18 cellular contexts compared by ENCODE assay signal in the genomic region with DNA sequence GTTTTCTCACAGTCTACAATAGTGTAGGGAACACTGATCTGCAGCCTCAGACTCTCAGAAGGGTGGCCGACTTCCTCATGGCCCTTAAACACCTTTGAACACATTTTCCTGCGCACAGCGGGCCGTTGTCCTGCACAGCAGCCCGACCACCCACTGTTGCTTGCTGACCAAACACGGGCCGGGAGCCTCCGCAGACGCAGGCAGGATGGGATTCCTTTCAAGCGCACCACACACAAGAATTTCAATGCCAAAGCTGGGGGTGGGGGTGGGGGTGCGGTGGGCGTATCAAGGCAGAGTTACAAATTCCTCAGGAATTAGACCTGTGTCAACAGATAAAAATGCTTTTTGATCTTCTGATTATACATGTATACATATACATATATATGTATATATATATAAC.
DNase-seq lines count a peak whose midpoint lies in the region; ATAC-seq and TF ChIP-seq lines count a peak whose summit lies in the region.
"Had no signal": no experiment of that assay in that cellular context is flagged by ENCODE, and none has a peak within 500 bp of the region (broad histone marks: within the 10 kb centered on the region; RNA-seq: fewer than 3 reads in every experiment).

No MANE protein-coding gene starts in this region.

- no peaks in the 10 kb centered on the region for H3K27me3 ChIP-seq in SJSA1 (replicated peaks)
- H3K27me3 ChIP-seq in foreskin keratinocyte, result no peaks in the 10 kb centered on the region
- H3K27me3 ChIP-seq: spleen had no signal

- DNase-seq in T-helper 1 cell, result no peak
- DNase-seq in SJSA1 (ENCODE audit: low read depth in 1 of 2, low spot score in 2 of 2), result peak; percentile 83 to 94
- peak in 1 of 2 donors; percentile 26 for DNase-seq in foreskin keratinocyte
- DNase-seq in progenitor cell of endocrine pancreas (ENCODE audit: low spot score, unreplicated experiment), result peak; percentile 24
- DNase-seq in SKM-1 (lab: John Stamatoyannopoulos, UW; ENCODE audit: unreplicated experiment), result no peak
- no peak for DNase-seq in NCI-H1694 treated with DMSO at 0.1 percent for 48 hours (lab: John Stamatoyannopoulos, UW)
- DNase-seq: CD8-positive, alpha-beta T cell; GF-D8; MV-4-11; naive B cell; NCI-H2227 treated with DMSO at 0.1 percent for 48 hours; spleen had no signal

- peak overlapping the region; percentile 72 for H3K27ac ChIP-seq in SJSA1
- H3K27ac ChIP-seq in foreskin keratinocyte, result no peak overlapping the region
- H3K27ac ChIP-seq: 22Rv1, spleen, thoracic aorta had no signal

- no peak overlapping the region for H3K27ac Mint-ChIP-seq in T-helper 1 cell treated with Interleukin-12 subunit alpha and Interleukin-12 subunit beta and Interleukin-4 antibody, amounts not matched to agents 30 μg/mL and 1 μg/mL, for 36 hours
- H3K27ac Mint-ChIP-seq in progenitor cell of endocrine pancreas, result no peak overlapping the region
- H3K27ac Mint-ChIP-seq: activated naive CD8-positive, alpha-beta T cell; CD8-positive, alpha-beta T cell had no signal

- H3K36me3 ChIP-seq in SJSA1, result peaks cover 8% of the 10 kb centered on the region
- H3K36me3 ChIP-seq: HAP-1, thoracic aorta had no signal

- peaks cover 16% of the 10 kb centered on the region for H3K4me1 Mint-ChIP-seq in T-helper 1 cell treated with Interleukin-12 subunit alpha and Interleukin-12 subunit beta and Interleukin-4 antibody, amounts not matched to agents 30 μg/mL and 1 μg/mL, for 36 hours (ENCODE audit: low read depth)
- H3K4me1 Mint-ChIP-seq in progenitor cell of endocrine pancreas (ENCODE audit: low read depth), result peaks cover 9% of the 10 kb centered on the region
- H3K4me1 Mint-ChIP-seq: naive B cell had no signal

- no peaks in the 10 kb centered on the region for H3K27me3 Mint-ChIP-seq in T-helper 1 cell treated with Interleukin-12 subunit alpha and Interleukin-12 subunit beta and Interleukin-4 antibody, amounts not matched to agents 30 μg/mL and 1 μg/mL, for 36 hours (ENCODE audit: low read depth)
- H3K27me3 Mint-ChIP-seq in progenitor cell of endocrine pancreas, result no peaks in the 10 kb centered on the region
- H3K27me3 Mint-ChIP-seq: activated naive CD8-positive, alpha-beta T cell; naive B cell had no signal

- no peaks in the 10 kb centered on the region for H3K9me3 ChIP-seq in SJSA1 (replicated peaks)
- H3K9me3 ChIP-seq: HAP-1, spleen, thoracic aorta had no signal

- no peaks in the 10 kb centered on the region for H3K9me3 Mint-ChIP-seq in T-helper 1 cell treated with Interleukin-12 subunit alpha and Interleukin-12 subunit beta and Interleukin-4 antibody, amounts not matched to agents 30 μg/mL and 1 μg/mL, for 36 hours
- no peaks in the 10 kb centered on the region for H3K9me3 Mint-ChIP-seq in progenitor cell of endocrine pancreas (ENCODE audit: low read depth)
- H3K9me3 Mint-ChIP-seq: CD8-positive, alpha-beta T cell; naive B cell had no signal

- H3K4me3 Mint-ChIP-seq in T-helper 1 cell treated with Interleukin-12 subunit alpha and Interleukin-12 subunit beta and Interleukin-4 antibody, amounts not matched to agents 30 μg/mL and 1 μg/mL, for 36 hours, result peak overlapping the region; percentile 14
- no peak overlapping the region for H3K4me3 Mint-ChIP-seq in progenitor cell of endocrine pancreas (ENCODE audit: low read depth)
- H3K4me3 Mint-ChIP-seq: activated naive CD8-positive, alpha-beta T cell; CD8-positive, alpha-beta T cell; naive B cell had no signal

- no peak overlapping the region for H3K4me3 ChIP-seq in SJSA1
- H3K4me3 ChIP-seq: HAP-1, spleen, thoracic aorta had no signal

- peaks cover 2% of the 10 kb centered on the region for H3K36me3 Mint-ChIP-seq in T-helper 1 cell treated with Interleukin-12 subunit alpha and Interleukin-12 subunit beta and Interleukin-4 antibody, amounts not matched to agents 30 μg/mL and 1 μg/mL, for 36 hours (ENCODE audit: low read depth)
- no peaks in the 10 kb centered on the region for H3K36me3 Mint-ChIP-seq in progenitor cell of endocrine pancreas (ENCODE audit: insufficient read depth)

- TF ChIP-seq CTCF in foreskin keratinocyte (conservative IDR thresholded peaks at IDR 0.05) (no peak), progenitor cell of endocrine pancreas (IDR thresholded peaks at IDR 0.05; ENCODE audit: unreplicated experiment) (no peak)

- H3K4me1 ChIP-seq in SJSA1 (replicated peaks), result peaks cover 75% of the 10 kb centered on the region
- H3K4me1 ChIP-seq in foreskin keratinocyte, result peaks cover 25% of the 10 kb centered on the region

- peak; percentile 53 for ATAC-seq in foreskin keratinocyte
- no peak for ATAC-seq in HG02763 (IDR thresholded peaks at IDR 0.05; ENCODE audit: unreplicated experiment)
- ATAC-seq: CD8-positive, alpha-beta T cell had no signal

Comparison
In these comparisons a context has a peak if more than half of its experiments do, and no peak if none do; other contexts are left out.
1. DNase-seq: peak in SJSA1 (2 of 2) and progenitor cell of endocrine pancreas (single experiment); none in T-helper 1 cell (0 of 5), SKM-1 (single experiment) and NCI-H1694 treated with DMSO at 0.1 percent for 48 hours (single experiment).